ENCODE assay signal across 8 cellular contexts in genomic region chr9:121200346-121200745, GRCh38. TPM values are rescaled to one million over a fixed set of nuclear protein-coding genes. Genes with fewer than 3 reads are reported as not detected.
A peak's percentile ranks its signal among the peaks of the same experiment; 100 is the strongest.
DNase-seq lines count a peak whose midpoint lies in the region; ATAC-seq and TF ChIP-seq lines count a peak whose summit lies in the region.

No MANE protein-coding gene starts in this region.

- H3K27ac Mint-ChIP-seq in brain (peak overlapping the region; percentile 75 to 92 (median 90)), mesothelial cell of epicardium (peak overlapping the region; percentile 95)

- H3K4me3 Mint-ChIP-seq in brain, result peak overlapping the region; percentile 94 to 97 (median 95)
- H3K4me3 Mint-ChIP-seq in mesothelial cell of epicardium, result peak overlapping the region; percentile 91

- H3K27ac ChIP-seq in left ventricle myocardium inferior (replicated peaks) (peak overlapping the region; percentile 96), aorta (ENCODE audit: low read depth in 1 of 2, low read length in 2 of 2) (no peak overlapping the region)

- no peaks in the 10 kb centered on the region for H3K36me3 ChIP-seq in left ventricle myocardium inferior
- no peaks in the 10 kb centered on the region for H3K36me3 ChIP-seq in aorta (ENCODE audit: control insufficient read depth in 1 of 2, insufficient read depth in 2 of 2, low read length in 1 of 2)

- peaks cover 0 to 5% (median 0%) of the 10 kb centered on the region in 5 experiments for H3K9me3 Mint-ChIP-seq in brain
- no peaks in the 10 kb centered on the region for H3K9me3 Mint-ChIP-seq in mesothelial cell of epicardium

- 7 to 11% methylated on average over 4 of the region's 4 CpGs for WGBS in aorta, 2 donors

- ATAC-seq in Right ventricle myocardium inferior, result no peak
- ATAC-seq in aorta (ENCODE audit: low FRiP score), result no peak

- no peaks in the 10 kb centered on the region for H3K9me3 ChIP-seq in left ventricle myocardium inferior (replicated peaks)
- no peaks in the 10 kb centered on the region for H3K9me3 ChIP-seq in aorta (ENCODE audit: control insufficient read depth, low read length)

- no peaks in the 10 kb centered on the region for H3K27me3 ChIP-seq in left ventricle myocardium inferior (ENCODE audit: low read depth)
- no peaks in the 10 kb centered on the region for H3K27me3 ChIP-seq in aorta (ENCODE audit: control insufficient read depth in 1 of 2, insufficient read depth in 2 of 2, low read length in 1 of 2)

- H3K4me3 ChIP-seq in left ventricle myocardium inferior, result peak overlapping the region; percentile 91
- H3K4me3 ChIP-seq in aorta (ENCODE audit: low read length in 2 of 2), result peak overlapping the region; percentile 78 to 91

- H3K27me3 Mint-ChIP-seq in brain, result peaks cover 15% of the 10 kb centered on the region
- no peaks in the 10 kb centered on the region for H3K27me3 Mint-ChIP-seq in mesothelial cell of epicardium (ENCODE audit: low read depth)

- H3K4me1 Mint-ChIP-seq in brain, result peaks cover 62% of the 10 kb centered on the region
- H3K4me1 Mint-ChIP-seq in mesothelial cell of epicardium, result peaks cover 57% of the 10 kb centered on the region

- H3K36me3 Mint-ChIP-seq in brain, result no peaks in the 10 kb centered on the region
- H3K36me3 Mint-ChIP-seq in mesothelial cell of epicardium, result no peaks in the 10 kb centered on the region

- DNase-seq in left ventricle myocardium inferior, result no peak
- no peak for DNase-seq in Right ventricle myocardium inferior (ENCODE audit: missing footprints)
- no peak for DNase-seq in mesothelial cell of epicardium (ENCODE audit: low spot score in 2 of 2, unreplicated experiment in 2 of 2)
- DNase-seq in aorta, result no peak
- no peak for DNase-seq in activated effector memory CD4-positive, alpha-beta T cell treated with Interleukin-2 at 50 U/mL for 16 hours
- no peak for DNase-seq in NCI-H748 treated with DMSO at 0.1 percent for 48 hours (lab: John Stamatoyannopoulos, UW)
- DNase-seq in NCI-H2029 treated with DMSO at 0.1 percent for 48 hours (lab: John Stamatoyannopoulos, UW), result no peak

- H3K4me1 ChIP-seq in left ventricle myocardium inferior, result peaks cover 69% of the 10 kb centered on the region
- H3K4me1 ChIP-seq in aorta (ENCODE audit: control insufficient read depth in 1 of 2, insufficient read depth in 2 of 2, low read length in 2 of 2), result peaks cover 0 to 5% of the 10 kb centered on the region in 2 donors

- no peak for TF ChIP-seq CTCF in left ventricle myocardium inferior (IDR thresholded peaks at IDR 0.05; ENCODE audit: borderline replicate concordance)
- TF ChIP-seq CTCF in brain (conservative IDR thresholded peaks at IDR 0.05), result no peak
- no peak for TF ChIP-seq CTCF in mesothelial cell of epicardium (IDR thresholded peaks at IDR 0.05; ENCODE audit: unreplicated experiment)

- intact Hi-C loops in left ventricle myocardium inferior (cut with micrococcal nuclease) (no loop called here), Right ventricle myocardium inferior (cut with DNase I) (no loop called here), aorta (cut with DNase I) (no loop called here)

RNA-seq across cellular contexts. Expression of gene RAB14, which starts 1.3 kb away (rescaled TPM):
- 51.3 TPM for total RNA-seq in left ventricle myocardium inferior
- 52.6 TPM for total RNA-seq in Right ventricle myocardium inferior
- polyA plus RNA-seq in brain (ENCODE audit: insufficient read depth, low read depth, low replicate concordance), result 84.0 TPM
- total RNA-seq in mesothelial cell of epicardium, result 54.9 to 61.5 TPM (median 58.3 TPM) in 3 replicates
- total RNA-seq in aorta, result 10 to 100 TPM; 48.3 to 52.7 TPM
- 10 to 100 TPM; 29.3 to 32.6 TPM for polyA plus RNA-seq in aorta
